ENCODE assay signal across 9 cellular contexts in the genomic region with DNA sequence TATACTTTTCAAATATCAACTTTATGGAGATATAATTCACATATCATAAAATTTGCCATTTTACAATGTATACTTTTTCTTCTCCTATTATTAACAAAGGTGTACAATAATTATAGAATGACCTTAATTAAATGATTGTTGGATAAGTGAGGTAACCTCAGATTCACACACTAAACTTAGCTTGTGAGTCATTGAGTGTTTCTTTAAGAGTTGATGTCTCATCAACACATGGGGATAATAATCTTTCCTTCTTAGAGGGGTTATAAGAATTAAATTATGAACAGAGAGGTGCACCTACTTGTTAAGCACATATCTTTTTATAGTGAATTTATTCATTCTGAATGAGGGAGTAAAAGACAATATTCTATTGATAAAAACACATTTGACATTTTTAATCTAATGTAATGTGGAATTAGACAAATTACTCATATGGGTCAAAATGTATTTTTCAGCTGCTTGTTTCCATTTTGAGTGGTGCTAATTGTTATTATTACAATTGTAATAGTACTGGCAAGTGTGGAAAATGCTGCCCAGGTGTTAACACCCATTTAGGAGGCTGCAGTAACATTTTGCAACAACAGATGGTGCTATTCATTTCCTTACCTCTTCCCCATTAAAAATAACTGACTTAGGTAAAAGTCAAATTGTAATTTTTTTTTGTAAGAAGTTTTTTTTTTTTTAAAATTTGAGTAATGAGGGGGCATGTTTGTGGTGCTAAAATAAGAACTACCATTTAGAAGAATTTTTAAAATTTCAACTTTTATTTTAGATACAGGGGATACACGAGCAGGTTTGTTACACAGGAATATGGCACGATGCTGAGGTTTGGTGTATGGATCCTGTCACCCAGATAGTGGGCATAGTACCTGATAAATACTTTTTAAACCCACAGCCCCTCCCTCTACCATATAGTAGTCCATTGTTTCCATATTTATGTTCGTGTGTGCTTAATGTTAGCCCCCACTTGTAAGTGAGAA. TPM values are rescaled to one million over a fixed set of nuclear protein-coding genes. Genes with fewer than 3 reads are reported as not detected.
DNase-seq lines count a peak whose midpoint lies in the region; ATAC-seq and TF ChIP-seq lines count a peak whose summit lies in the region.
"Had no signal": no experiment of that assay in that cellular context is flagged by ENCODE, and none has a peak within 500 bp of the region (broad histone marks: within the 10 kb centered on the region; RNA-seq: fewer than 3 reads in every experiment).

No MANE protein-coding gene starts in this region.

- no peak overlapping the region for H3K27ac Mint-ChIP-seq in activated CD4-positive, alpha-beta T cell treated with anti-CD3 and anti-CD28 coated beads, Interleukin-2, amount 10 ng/mL, durations not matched to agents 7 days and 5 days
- no peak overlapping the region for H3K27ac Mint-ChIP-seq in WTC11
- H3K27ac Mint-ChIP-seq: activated naive CD8-positive, alpha-beta T cell had no signal

- H3K27me3 Mint-ChIP-seq in activated CD4-positive, alpha-beta T cell treated with anti-CD3 and anti-CD28 coated beads, Interleukin-2, amount 10 ng/mL, durations not matched to agents 7 days and 5 days, result peaks cover 6% of the 10 kb centered on the region
- H3K27me3 Mint-ChIP-seq in WTC11 (ENCODE audit: low read depth), result peaks cover 9% of the 10 kb centered on the region
- H3K27me3 Mint-ChIP-seq: activated naive CD8-positive, alpha-beta T cell had no signal

- H3K4me1 Mint-ChIP-seq in activated CD4-positive, alpha-beta T cell treated with anti-CD3 and anti-CD28 coated beads, Interleukin-2, amount 10 ng/mL, durations not matched to agents 7 days and 5 days, result no peaks in the 10 kb centered on the region
- peaks cover 19% of the 10 kb centered on the region for H3K4me1 Mint-ChIP-seq in WTC11

- peak; percentile 50 for TF ChIP-seq CTCF in WTC11 (IDR thresholded peaks at IDR 0.05)

- POLR2A ChIA-PET in activated CD4-positive, alpha-beta T cell treated with anti-CD3 and anti-CD28 coated beads, Interleukin-2, amount 10 ng/mL, durations not matched to agents 7 days and 5 days (lab: Charles Lee), result no interaction called here
- POLR2A ChIA-PET in WTC11 (lab: Charles Lee), result no interaction called here

- no peak overlapping the region for H3K4me3 Mint-ChIP-seq in activated CD4-positive, alpha-beta T cell treated with anti-CD3 and anti-CD28 coated beads, Interleukin-2, amount 10 ng/mL, durations not matched to agents 7 days and 5 days
- H3K4me3 Mint-ChIP-seq in WTC11, result no peak overlapping the region
- H3K4me3 Mint-ChIP-seq: activated naive CD8-positive, alpha-beta T cell had no signal

- H3K9me3 Mint-ChIP-seq in activated CD4-positive, alpha-beta T cell treated with anti-CD3 and anti-CD28 coated beads, Interleukin-2, amount 10 ng/mL, durations not matched to agents 7 days and 5 days, result no peaks in the 10 kb centered on the region
- peaks cover 26% of the 10 kb centered on the region for H3K9me3 Mint-ChIP-seq in WTC11

- CTCF ChIA-PET in activated CD4-positive, alpha-beta T cell treated with anti-CD3 and anti-CD28 coated beads, Interleukin-2, amount 10 ng/mL, durations not matched to agents 7 days and 5 days (lab: Charles Lee), result no interaction called here
- CTCF ChIA-PET in WTC11 (lab: Charles Lee), result interaction anchor here (0.5 to 2.7 kb wide), 5 partner anchors 19 to 168 kb away, joined by 3 to 31 read pairs (median 7); no protein-coding TSS in a partner anchor

- ATAC-seq in HG03520 (IDR thresholded peaks at IDR 0.05; ENCODE audit: unreplicated experiment) (peak; percentile 51), WTC11 (peak; percentile 32; the same call in 1 of the 2 replicates), left colon (peak; percentile 54), HG02588 (IDR thresholded peaks at IDR 0.05; ENCODE audit: unreplicated experiment) (no peak)

- no peaks in the 10 kb centered on the region for H3K36me3 Mint-ChIP-seq in activated CD4-positive, alpha-beta T cell treated with anti-CD3 and anti-CD28 coated beads, Interleukin-2, amount 10 ng/mL, durations not matched to agents 7 days and 5 days (ENCODE audit: low read depth)
- peaks cover 24% of the 10 kb centered on the region for H3K36me3 Mint-ChIP-seq in WTC11
- H3K36me3 Mint-ChIP-seq: activated naive CD8-positive, alpha-beta T cell had no signal

- peak; percentile 25 for DNase-seq in activated CD4-positive, alpha-beta T cell treated with anti-CD3 and anti-CD28 coated beads, Interleukin-2, amount 10 ng/mL, durations not matched to agents 7 days and 5 days
- DNase-seq in activated CD4-positive, alpha-beta T cell treated with anti-CD3 and anti-CD28 coated beads, Interleukin-2, amount 50 U/mL, for 1 hour, result no peak
- DNase-seq in WTC11 (ENCODE audit: low spot score) (no peak), left colon (no peak)
- DNase-seq in stimulated activated CD4-positive, alpha-beta T cell treated with anti-CD3 and anti-CD28 coated beads, Interleukin-1b, Interleukin-23, amount 100 ng/mL, for 48 hours, result no peak
- no peak for DNase-seq in stimulated activated naive CD4-positive, alpha-beta T cell treated with Interleukin-2 at 50 U/mL for 16 hours (lab: John Stamatoyannopoulos, UW)

- intact Hi-C loops in left colon (cut with DNase I, micrococcal nuclease), result no loop called here

TF ChIP-seq in WTC11, 78 proteins besides CTCF, POLR2A, EP300 and RAD21:
- TF ChIP-seq ATF2 (CRISPR knock-in tag; IDR thresholded peaks at IDR 0.05; ENCODE audit: borderline replicate concordance, low read depth), result no peak
- TF ChIP-seq, protein P1, sequence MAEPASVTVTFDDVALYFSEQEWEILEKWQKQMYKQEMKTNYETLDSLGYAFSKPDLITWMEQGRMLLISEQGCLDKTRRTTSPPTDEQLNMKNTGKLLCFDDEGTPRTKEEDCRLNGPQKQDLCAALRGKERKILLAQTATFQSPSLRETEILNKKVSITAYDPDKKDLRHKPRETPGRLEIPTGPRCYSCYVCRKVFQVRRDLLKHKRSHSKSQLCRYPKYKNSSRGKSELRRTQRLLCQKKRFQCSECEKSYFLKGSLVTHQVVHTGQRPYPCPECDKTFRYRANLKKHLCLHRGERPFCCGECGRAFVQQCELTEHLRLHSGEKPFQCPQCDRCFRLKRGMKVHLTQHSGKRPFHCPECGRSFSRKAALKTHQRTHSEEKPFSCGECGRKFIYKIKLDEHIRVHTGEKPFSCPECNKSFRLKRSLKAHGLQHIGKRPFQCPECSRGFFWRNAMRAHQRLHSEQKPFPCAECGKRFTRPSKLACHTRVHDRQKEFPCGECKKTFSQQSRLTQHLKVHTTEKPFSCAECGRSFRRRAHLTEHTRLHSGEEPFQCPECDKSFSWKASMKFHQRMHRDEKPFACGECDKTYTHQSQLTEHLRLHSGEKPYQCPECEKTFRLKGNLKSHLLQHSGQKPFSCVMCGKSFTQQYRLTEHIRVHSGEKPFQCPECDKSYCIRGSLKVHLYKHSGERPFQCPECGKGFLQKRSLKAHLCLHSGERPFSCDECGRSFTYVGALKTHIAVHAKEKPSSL (CRISPR knock-in tag; conservative IDR thresholded peaks at IDR 0.05), result no peak
- TF ChIP-seq ESRRA (CRISPR knock-in tag; IDR thresholded peaks at IDR 0.05; ENCODE audit: borderline replicate concordance), result no peak
- no peak for TF ChIP-seq GRHL2 (CRISPR knock-in tag; IDR thresholded peaks at IDR 0.05; ENCODE audit: insufficient replicate concordance, severe bottlenecking)
- no peak for TF ChIP-seq CREB1 (CRISPR knock-in tag; IDR thresholded peaks at IDR 0.05)
- no peak for TF ChIP-seq MYBL2 (CRISPR knock-in tag; IDR thresholded peaks at IDR 0.05)
- TF ChIP-seq E2F4 (CRISPR knock-in tag; IDR thresholded peaks at IDR 0.05; ENCODE audit: borderline replicate concordance, low read depth), result no peak
- no peak for TF ChIP-seq CREM (CRISPR knock-in tag; IDR thresholded peaks at IDR 0.05)
- no peak for TF ChIP-seq EMX1 (CRISPR knock-in tag; IDR thresholded peaks at IDR 0.05)
- TF ChIP-seq ERG (CRISPR knock-in tag; IDR thresholded peaks at IDR 0.05), result no peak

RNA-seq across cellular contexts. Expression of gene DYNAP, which starts 32.1 kb away (rescaled TPM):
- total RNA-seq in activated CD4-positive, alpha-beta T cell treated with anti-CD3 and anti-CD28 coated beads, Interleukin-2, amount 10 ng/mL, durations not matched to agents 7 days and 5 days, result not detected
- 0.46 to 0.94 TPM (median 0.50 TPM) in 3 replicates for total RNA-seq in WTC11 (2021)
- not detected for total RNA-seq in left colon
